ENCODE assay signal across 15 cellular contexts in the genomic region with DNA sequence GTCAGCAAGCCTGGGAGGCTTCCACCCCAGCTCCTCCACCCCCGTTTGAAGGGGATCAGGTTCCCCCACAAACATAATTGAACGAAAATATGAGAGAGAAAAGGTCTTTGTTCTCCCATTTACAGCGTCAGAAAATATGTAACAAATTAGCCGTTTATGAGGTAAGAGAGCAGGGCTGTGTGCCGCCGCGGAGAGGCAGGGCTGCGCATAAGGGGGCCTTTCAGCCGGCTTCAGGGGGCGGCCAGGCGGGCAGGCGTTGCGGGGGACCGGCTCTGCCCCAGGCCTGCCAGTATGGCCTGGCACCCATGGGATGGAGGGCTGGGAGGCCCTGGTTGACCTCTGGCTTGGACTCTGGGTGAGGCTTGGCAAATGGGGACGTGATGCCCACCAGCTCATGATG.
DNase-seq lines count a peak whose midpoint lies in the region; ATAC-seq and TF ChIP-seq lines count a peak whose summit lies in the region.
"Had no signal": no experiment of that assay in that cellular context is flagged by ENCODE, and none has a peak within 500 bp of the region (broad histone marks: within the 10 kb centered on the region; RNA-seq: fewer than 3 reads in every experiment).

No MANE protein-coding gene starts in this region.

- intact Hi-C loops in Right ventricle myocardium inferior (cut with DNase I): no loop called here
- intact Hi-C loops in lower lobe of right lung (cut with DNase I): no loop called here

- no peak overlapping the region for H2BK120ac ChIP-seq in mesenchymal stem cell (ENCODE audit: low read depth, low read length)

- no peak overlapping the region for H3K14ac ChIP-seq in mesenchymal stem cell (ENCODE audit: low read length in 2 of 2)

- peaks cover 0 to 44% of the 10 kb centered on the region in 2 donors for H3K4me1 ChIP-seq in right atrium auricular region
- no peaks in the 10 kb centered on the region for H3K4me1 ChIP-seq in mesenchymal stem cell (ENCODE audit: control insufficient read depth, insufficient read depth, low read depth, low read length)
- no peaks in the 10 kb centered on the region for H3K4me1 ChIP-seq in rectal smooth muscle tissue (ENCODE audit: control insufficient read depth, insufficient read depth, low read length)
- H3K4me1 ChIP-seq in lower lobe of right lung: no peaks in the 10 kb centered on the region

- H3K4me2 ChIP-seq in mesenchymal stem cell (ENCODE audit: low read length, poor library complexity, severe bottlenecking): no peak overlapping the region

- no peaks in the 10 kb centered on the region for H3K36me3 ChIP-seq in right atrium auricular region
- no peaks in the 10 kb centered on the region for H3K36me3 ChIP-seq in mesenchymal stem cell (ENCODE audit: control insufficient read depth in 1 of 2, insufficient read depth in 2 of 2, low read depth in 1 of 2, low read length in 2 of 2)
- no peaks in the 10 kb centered on the region for H3K36me3 ChIP-seq in rectal smooth muscle tissue (ENCODE audit: control insufficient read depth, insufficient read depth, low read length)
- H3K36me3 ChIP-seq in lower lobe of right lung: no peaks in the 10 kb centered on the region

- no peak overlapping the region for H2AFZ ChIP-seq in mesenchymal stem cell (ENCODE audit: low read depth, low read length)
- H2AFZ ChIP-seq: GM23248 had no signal

- no peak overlapping the region for H4K8ac ChIP-seq in mesenchymal stem cell (ENCODE audit: low read length)

- H3K4me3 ChIP-seq in right atrium auricular region: no peak overlapping the region
- no peak overlapping the region for H3K4me3 ChIP-seq in mesenchymal stem cell (ENCODE audit: insufficient read depth in 1 of 2, low read depth in 1 of 2, low read length in 2 of 2)
- no peak overlapping the region for H3K4me3 ChIP-seq in rectal smooth muscle tissue (ENCODE audit: low read length)
- no peak overlapping the region for H3K4me3 ChIP-seq in lower lobe of right lung
- H3K4me3 ChIP-seq: GM23248 had no signal

- no peak overlapping the region for H2BK5ac ChIP-seq in mesenchymal stem cell (ENCODE audit: low read depth, low read length, poor library complexity, severe bottlenecking)

- ATAC-seq in Right ventricle myocardium inferior: no peak
- no peak for ATAC-seq in lower lobe of right lung
- no peak for ATAC-seq in HG03354 (IDR thresholded peaks at IDR 0.05; ENCODE audit: poor library complexity, severe bottlenecking, unreplicated experiment)
- ATAC-seq: CD8-positive, alpha-beta T cell had no signal

- no peaks in the 10 kb centered on the region for H3K9me3 ChIP-seq in right atrium auricular region
- no peaks in the 10 kb centered on the region for H3K9me3 ChIP-seq in mesenchymal stem cell (ENCODE audit: control insufficient read depth, low read length)
- H3K9me3 ChIP-seq in lower lobe of right lung: no peaks in the 10 kb centered on the region

- no peak for DNase-seq in right atrium auricular region (ENCODE audit: low spot score)
- no peak for DNase-seq in Right ventricle myocardium inferior (ENCODE audit: missing footprints)
- DNase-seq in mesenchymal stem cell: no peak
- DNase-seq in lower lobe of right lung: no peak
- DNase-seq in NCI-H2171 treated with DMSO at 0.1 percent for 48 hours (lab: John Stamatoyannopoulos, UW): no peak
- DNase-seq: CD8-positive, alpha-beta T cell; COR-L47; DMS153; DMS79 treated with DMSO at 0.1 percent for 48 hours; EL; GM23248; H7 had no signal

- TF ChIP-seq CTCF in right atrium auricular region (IDR thresholded peaks at IDR 0.05) (no peak), lower lobe of right lung (IDR thresholded peaks at IDR 0.05) (no peak)

- no peak overlapping the region for H2AK5ac ChIP-seq in mesenchymal stem cell (ENCODE audit: low read length, severe bottlenecking)

- H4K91ac ChIP-seq in mesenchymal stem cell (ENCODE audit: low read length): peak overlapping the region; percentile 37

- H2BK15ac ChIP-seq in mesenchymal stem cell (ENCODE audit: low read depth, poor library complexity, severe bottlenecking): no peak overlapping the region

- WGBS in mesenchymal stem cell: 92% methylated on average over 14 of the region's 15 CpGs

- no peak overlapping the region for H3K9ac ChIP-seq in mesenchymal stem cell (ENCODE audit: low read length)
- no peak overlapping the region for H3K9ac ChIP-seq in rectal smooth muscle tissue (ENCODE audit: low read length)
- H3K9ac ChIP-seq: GM23248 had no signal

- H3K18ac ChIP-seq in mesenchymal stem cell (ENCODE audit: low read depth in 1 of 2, low read length in 2 of 2): no peak overlapping the region

- H3K79me1 ChIP-seq in mesenchymal stem cell (replicated peaks; ENCODE audit: low read length, poor library complexity, severe bottlenecking): no peaks in the 10 kb centered on the region

- H2BK12ac ChIP-seq in mesenchymal stem cell (ENCODE audit: low read length in 2 of 2): no peak overlapping the region

- H3K23ac ChIP-seq in mesenchymal stem cell (ENCODE audit: low read length in 2 of 2): no peak overlapping the region

- H3K4ac ChIP-seq in mesenchymal stem cell (ENCODE audit: low read depth in 1 of 2, low read length in 2 of 2): no peak overlapping the region

- H3K27ac ChIP-seq in right atrium auricular region (peak overlapping the region; percentile 57 to 60), mesenchymal stem cell (ENCODE audit: low read length, poor library complexity, severe bottlenecking) (no peak overlapping the region), rectal smooth muscle tissue (ENCODE audit: low read depth, low read length) (peak overlapping the region; percentile 39), lower lobe of right lung (no peak overlapping the region)
- H3K27ac ChIP-seq: 22Rv1, GM23248 had no signal

- H3K27me3 ChIP-seq in right atrium auricular region (no peaks in the 10 kb centered on the region), mesenchymal stem cell (ENCODE audit: control insufficient read depth in 1 of 2, insufficient read depth in 1 of 2, low read length in 2 of 2) (peaks cover 12 to 35% of the 10 kb centered on the region in 2 experiments), rectal smooth muscle tissue (ENCODE audit: control insufficient read depth, insufficient read depth, low read length) (no peaks in the 10 kb centered on the region), lower lobe of right lung (ENCODE audit: low read depth) (no peaks in the 10 kb centered on the region)

Comparison
In these comparisons a context has a peak if more than half of its experiments do, and no peak if none do; other contexts are left out.
1. H3K27ac ChIP-seq: peak in right atrium auricular region (2 of 2) and rectal smooth muscle tissue (single experiment); none in mesenchymal stem cell (single experiment) and lower lobe of right lung (single experiment).